Comparison of ENCODE assay signal across 28 cellular contexts in genomic region chr11:125273519-125274000, GRCh38.
"Had no signal": no experiment of that assay in that cellular context is flagged by ENCODE, and none has a peak within 500 bp of the region (broad histone marks: within the 10 kb centered on the region; RNA-seq: fewer than 3 reads in every experiment).

No MANE protein-coding gene starts in this region.

- H3K4me3 Mint-ChIP-seq: activated B cell treated with CpG ODN at 0.5 μM for 24 hours; activated CD4-positive, alpha-beta T cell treated with anti-CD3 and anti-CD28 coated beads, Interleukin-2, amount 10 ng/mL, durations not matched to agents 24 days and 14 days; activated CD8-positive, alpha-beta memory T cell treated with anti-CD3 and anti-CD28 coated beads, Interleukin-2, amount 10 ng/mL, durations not matched to agents 7 days and 5 days; activated naive CD8-positive, alpha-beta T cell treated with anti-CD3 and anti-CD28 coated beads, Interleukin-2, amount 50 U/mL, for 24 hours; activated T-cell treated with anti-CD3 and anti-CD28 coated beads, Interleukin-2, amount 50 U/mL, for 24 hours; activated T-helper 1 cell treated with anti-CD3 and anti-CD28 coated beads, Interleukin-12 subunit alpha, Interleukin-12 subunit beta, Interleukin-2, Interleukin-4 antibody, amounts not matched to agents 30 ng/mL and 10 ng/mL and 1 ng/mL, durations not matched to agents 14 hours and 24 hours and 36 hours; T-helper 1 cell treated with Interleukin-12 subunit alpha and Interleukin-12 subunit beta and Interleukin-4 antibody, amounts not matched to agents 30 μg/mL and 1 μg/mL, for 36 hours had no signal

- H3K9me3 Mint-ChIP-seq: activated B cell treated with CpG ODN at 0.5 μM for 24 hours; activated CD4-positive, alpha-beta T cell treated with anti-CD3 and anti-CD28 coated beads, Interleukin-2, amount 10 ng/mL, durations not matched to agents 24 days and 14 days; activated naive CD4-positive, alpha-beta T cell treated with anti-CD3 and anti-CD28 coated beads, Interleukin-2, amount 50 U/mL, for 72 hours; activated naive CD8-positive, alpha-beta T cell treated with anti-CD3 and anti-CD28 coated beads, Interleukin-2, amount 50 U/mL, for 24 hours; activated T-cell treated with anti-CD3 and anti-CD28 coated beads, Interleukin-2, amount 50 U/mL, for 24 hours; activated T-helper 1 cell treated with anti-CD3 and anti-CD28 coated beads, Interleukin-12 subunit alpha, Interleukin-12 subunit beta, Interleukin-2, Interleukin-4 antibody, amounts not matched to agents 30 ng/mL and 10 ng/mL and 1 ng/mL, durations not matched to agents 14 hours and 24 hours and 36 hours; T-helper 1 cell treated with Interleukin-12 subunit alpha and Interleukin-12 subunit beta and Interleukin-4 antibody, amounts not matched to agents 30 μg/mL and 1 μg/mL, for 36 hours had no signal

- H3K36me3 ChIP-seq: ascending aorta, brain microvascular endothelial cell, cardiac muscle cell had no signal

- H3K27me3 ChIP-seq: ascending aorta, brain microvascular endothelial cell, cardiac muscle cell had no signal

- H3K4me3 ChIP-seq: ascending aorta, cardiac muscle cell had no signal

- DNase-seq: activated B cell treated with CpG ODN at 0.5 μM for 24 hours; activated CD4-positive, alpha-beta T cell treated with anti-CD3 and anti-CD28 coated beads for 1 hour; activated CD4-positive, alpha-beta T cell treated with anti-CD3 and anti-CD28 coated beads, Interleukin-2, amount 10 ng/mL, durations not matched to agents 24 days and 14 days; activated CD4-positive, alpha-beta T cell treated with anti-CD3 and anti-CD28 coated beads, Interleukin-2, amount 50 U/mL, for 48 hours; activated CD8-positive, alpha-beta memory T cell treated with anti-CD3 and anti-CD28 coated beads, Interleukin-2, amount 10 ng/mL, durations not matched to agents 7 days and 5 days; activated effector memory CD4-positive, alpha-beta T cell treated with Interleukin-2 at 50 U/mL for 16 hours; activated naive CD4-positive, alpha-beta T cell; activated naive CD8-positive, alpha-beta T cell treated with anti-CD3 and anti-CD28 coated beads, Interleukin-2, amount 50 U/mL, for 24 hours; activated T-cell treated with anti-CD3 and anti-CD28 coated beads, Interleukin-2, amount 50 U/mL, for 24 hours; amniotic stem cell; brain microvascular endothelial cell; KG1; NCI-H1105; NCI-H1436; NCI-H187; NCI-H2081; NCI-H510A treated with DMSO at 0.1 percent for 48 hours; NCI-H69; NK-92 treated with Interleukin-12 subunit alpha and Interleukin-12 subunit beta, amount 100 ng/mL, for 24 hours; PC-3; SHP77; T-helper 9 cell had no signal

- FAIRE-seq: RCC 7860 had no signal

- H3K27ac Mint-ChIP-seq: activated B cell treated with CpG ODN at 0.5 μM for 24 hours; activated CD4-positive, alpha-beta T cell treated with anti-CD3 and anti-CD28 coated beads, Interleukin-2, amount 10 ng/mL, durations not matched to agents 24 days and 14 days; activated CD8-positive, alpha-beta memory T cell treated with anti-CD3 and anti-CD28 coated beads, Interleukin-2, amount 10 ng/mL, durations not matched to agents 7 days and 5 days; activated naive CD4-positive, alpha-beta T cell treated with anti-CD3 and anti-CD28 coated beads, Interleukin-2, amount 50 U/mL, for 72 hours; activated naive CD8-positive, alpha-beta T cell treated with anti-CD3 and anti-CD28 coated beads, Interleukin-2, amount 50 U/mL, for 24 hours; activated T-cell treated with anti-CD3 and anti-CD28 coated beads, Interleukin-2, amount 50 U/mL, for 24 hours; activated T-helper 1 cell treated with anti-CD3 and anti-CD28 coated beads, Interleukin-12 subunit alpha, Interleukin-12 subunit beta, Interleukin-2, Interleukin-4 antibody, amounts not matched to agents 30 ng/mL and 10 ng/mL and 1 ng/mL, durations not matched to agents 14 hours and 24 hours and 36 hours; T-helper 1 cell treated with Interleukin-12 subunit alpha and Interleukin-12 subunit beta and Interleukin-4 antibody, amounts not matched to agents 30 μg/mL and 1 μg/mL, for 36 hours had no signal

- H3K36me3 Mint-ChIP-seq: activated CD8-positive, alpha-beta memory T cell treated with anti-CD3 and anti-CD28 coated beads, Interleukin-2, amount 10 ng/mL, durations not matched to agents 7 days and 5 days; activated naive CD4-positive, alpha-beta T cell treated with anti-CD3 and anti-CD28 coated beads, Interleukin-2, amount 50 U/mL, for 72 hours had no signal

- H3K9me3 ChIP-seq: ascending aorta had no signal

- H3K4me1 Mint-ChIP-seq: activated B cell treated with CpG ODN at 0.5 μM for 24 hours; activated CD4-positive, alpha-beta T cell treated with anti-CD3 and anti-CD28 coated beads, Interleukin-2, amount 10 ng/mL, durations not matched to agents 24 days and 14 days; activated CD8-positive, alpha-beta memory T cell treated with anti-CD3 and anti-CD28 coated beads, Interleukin-2, amount 10 ng/mL, durations not matched to agents 7 days and 5 days; activated naive CD8-positive, alpha-beta T cell treated with anti-CD3 and anti-CD28 coated beads, Interleukin-2, amount 50 U/mL, for 24 hours had no signal

- H3K27ac ChIP-seq: ascending aorta, brain microvascular endothelial cell, cardiac muscle cell had no signal

- ATAC-seq: activated CD8-positive, alpha-beta memory T cell treated with anti-CD3 and anti-CD28 coated beads, Interleukin-2, amount 10 ng/mL, durations not matched to agents 7 days and 5 days; activated naive CD4-positive, alpha-beta T cell treated with anti-CD3 and anti-CD28 coated beads, Interleukin-2, amount 50 U/mL, for 72 hours; activated naive CD8-positive, alpha-beta T cell treated with anti-CD3 and anti-CD28 coated beads, Interleukin-2, amount 50 U/mL, for 24 hours; PC-3 had no signal
